Comparison of ENCODE assay signal across 1 cellular context in genomic region chr17:73278465-73279453, GRCh38.
TF ChIP-seq lines count a peak whose summit lies in the region.

No MANE protein-coding gene starts in this region.

TF ChIP-seq in HepG2, 621 proteins besides CTCF, POLR2A, EP300 and RAD21 (continued from another document):
- TF ChIP-seq KAT2B (IDR thresholded peaks at IDR 0.05; ENCODE audit: borderline replicate concordance, low read depth, low read length) (no peak), CHD4 (IDR thresholded peaks at IDR 0.05; ENCODE audit: borderline replicate concordance, low read length) (peak; percentile 96), ZNF724P (CRISPR knock-in tag; IDR thresholded peaks at IDR 0.05; ENCODE audit: borderline replicate concordance) (no peak), ZNF670 (CRISPR knock-in tag; IDR thresholded peaks at IDR 0.05; ENCODE audit: borderline replicate concordance) (no peak), FOXK1 (CRISPR knock-in tag; IDR thresholded peaks at IDR 0.05; ENCODE audit: borderline replicate concordance, low read depth) (no peak; the same call in 1 of the 2 replicates), ZFY (CRISPR knock-in tag; IDR thresholded peaks at IDR 0.05) (0 out of 2 replicates have a peak, but pooled peaks have one; percentile 5), JARID2 (CRISPR knock-in tag; IDR thresholded peaks at IDR 0.05; ENCODE audit: insufficient replicate concordance) (no peak), ZNF292 (CRISPR knock-in tag; IDR thresholded peaks at IDR 0.05; ENCODE audit: borderline replicate concordance, low read depth) (no peak), ZNF720 (CRISPR knock-in tag; IDR thresholded peaks at IDR 0.05) (no peak), ZNF382 (CRISPR knock-in tag; IDR thresholded peaks at IDR 0.05; ENCODE audit: borderline replicate concordance) (no peak), NFE2L1 (CRISPR knock-in tag; IDR thresholded peaks at IDR 0.05; ENCODE audit: borderline replicate concordance) (no peak), CSRNP1 (CRISPR knock-in tag; IDR thresholded peaks at IDR 0.05) (peak; percentile 64; the same call in 1 of the 2 replicates), ZNF572 (CRISPR knock-in tag; IDR thresholded peaks at IDR 0.05) (peak; percentile 94; the same call in 1 of the 2 replicates)
- TF ChIP-seq, protein P1, sequence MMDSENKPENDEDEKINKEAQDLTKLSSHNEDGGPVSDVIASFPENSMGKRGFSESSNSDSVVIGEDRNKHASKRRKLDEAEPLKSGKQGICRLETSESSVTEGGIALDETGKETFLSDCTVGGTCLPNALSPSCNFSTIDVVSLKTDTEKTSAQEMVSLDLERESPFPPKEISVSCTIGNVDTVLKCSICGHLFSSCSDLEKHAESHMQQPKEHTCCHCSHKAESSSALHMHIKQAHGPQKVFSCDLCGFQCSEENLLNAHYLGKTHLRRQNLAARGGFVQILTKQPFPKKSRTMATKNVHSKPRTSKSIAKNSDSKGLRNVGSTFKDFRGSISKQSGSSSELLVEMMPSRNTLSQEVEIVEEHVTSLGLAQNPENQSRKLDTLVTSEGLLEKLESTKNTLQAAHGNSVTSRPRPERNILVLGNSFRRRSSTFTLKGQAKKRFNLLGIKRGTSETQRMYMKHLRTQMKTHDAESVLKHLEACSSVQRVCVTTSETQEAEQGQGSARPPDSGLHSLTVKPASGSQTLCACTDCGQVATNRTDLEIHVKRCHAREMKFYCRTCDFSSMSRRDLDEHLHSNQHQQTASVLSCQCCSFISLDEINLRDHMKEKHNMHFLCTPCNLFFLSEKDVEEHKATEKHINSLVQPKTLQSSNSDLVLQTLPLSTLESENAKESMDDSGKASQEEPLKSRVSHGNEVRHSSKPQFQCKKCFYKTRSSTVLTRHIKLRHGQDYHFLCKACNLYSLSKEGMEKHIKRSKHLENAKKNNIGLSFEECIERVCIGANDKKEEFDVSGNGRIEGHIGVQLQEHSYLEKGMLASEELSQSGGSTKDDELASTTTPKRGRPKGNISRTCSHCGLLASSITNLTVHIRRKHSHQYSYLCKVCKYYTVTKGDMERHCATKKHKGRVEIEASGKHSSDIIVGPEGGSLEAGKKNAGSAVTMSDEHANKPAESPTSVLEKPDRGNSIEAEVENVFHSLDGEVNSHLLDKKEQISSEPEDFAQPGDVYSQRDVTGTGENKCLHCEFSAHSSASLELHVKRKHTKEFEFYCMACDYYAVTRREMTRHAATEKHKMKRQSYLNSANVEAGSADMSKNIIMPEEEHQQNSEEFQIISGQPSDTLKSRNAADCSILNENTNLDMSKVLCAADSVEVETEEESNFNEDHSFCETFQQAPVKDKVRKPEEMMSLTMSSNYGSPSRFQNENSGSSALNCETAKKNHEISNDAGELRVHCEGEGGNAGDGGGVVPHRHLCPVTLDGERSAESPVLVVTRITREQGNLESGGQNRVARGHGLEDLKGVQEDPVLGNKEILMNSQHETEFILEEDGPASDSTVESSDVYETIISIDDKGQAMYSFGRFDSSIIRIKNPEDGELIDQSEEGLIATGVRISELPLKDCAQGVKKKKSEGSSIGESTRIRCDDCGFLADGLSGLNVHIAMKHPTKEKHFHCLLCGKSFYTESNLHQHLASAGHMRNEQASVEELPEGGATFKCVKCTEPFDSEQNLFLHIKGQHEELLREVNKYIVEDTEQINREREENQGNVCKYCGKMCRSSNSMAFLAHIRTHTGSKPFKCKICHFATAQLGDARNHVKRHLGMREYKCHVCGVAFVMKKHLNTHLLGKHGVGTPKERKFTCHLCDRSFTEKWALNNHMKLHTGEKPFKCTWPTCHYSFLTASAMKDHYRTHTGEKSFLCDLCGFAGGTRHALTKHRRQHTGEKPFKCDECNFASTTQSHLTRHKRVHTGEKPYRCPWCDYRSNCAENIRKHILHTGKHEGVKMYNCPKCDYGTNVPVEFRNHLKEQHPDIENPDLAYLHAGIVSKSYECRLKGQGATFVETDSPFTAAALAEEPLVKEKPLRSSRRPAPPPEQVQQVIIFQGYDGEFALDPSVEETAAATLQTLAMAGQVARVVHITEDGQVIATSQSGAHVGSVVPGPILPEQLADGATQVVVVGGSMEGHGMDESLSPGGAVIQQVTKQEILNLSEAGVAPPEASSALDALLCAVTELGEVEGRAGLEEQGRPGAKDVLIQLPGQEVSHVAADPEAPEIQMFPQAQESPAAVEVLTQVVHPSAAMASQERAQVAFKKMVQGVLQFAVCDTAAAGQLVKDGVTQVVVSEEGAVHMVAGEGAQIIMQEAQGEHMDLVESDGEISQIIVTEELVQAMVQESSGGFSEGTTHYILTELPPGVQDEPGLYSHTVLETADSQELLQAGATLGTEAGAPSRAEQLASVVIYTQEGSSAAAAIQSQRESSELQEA (CRISPR knock-in tag; IDR thresholded peaks at IDR 0.05; ENCODE audit: not compliant biosample characterization) = no peak
- TF ChIP-seq, protein P2, sequence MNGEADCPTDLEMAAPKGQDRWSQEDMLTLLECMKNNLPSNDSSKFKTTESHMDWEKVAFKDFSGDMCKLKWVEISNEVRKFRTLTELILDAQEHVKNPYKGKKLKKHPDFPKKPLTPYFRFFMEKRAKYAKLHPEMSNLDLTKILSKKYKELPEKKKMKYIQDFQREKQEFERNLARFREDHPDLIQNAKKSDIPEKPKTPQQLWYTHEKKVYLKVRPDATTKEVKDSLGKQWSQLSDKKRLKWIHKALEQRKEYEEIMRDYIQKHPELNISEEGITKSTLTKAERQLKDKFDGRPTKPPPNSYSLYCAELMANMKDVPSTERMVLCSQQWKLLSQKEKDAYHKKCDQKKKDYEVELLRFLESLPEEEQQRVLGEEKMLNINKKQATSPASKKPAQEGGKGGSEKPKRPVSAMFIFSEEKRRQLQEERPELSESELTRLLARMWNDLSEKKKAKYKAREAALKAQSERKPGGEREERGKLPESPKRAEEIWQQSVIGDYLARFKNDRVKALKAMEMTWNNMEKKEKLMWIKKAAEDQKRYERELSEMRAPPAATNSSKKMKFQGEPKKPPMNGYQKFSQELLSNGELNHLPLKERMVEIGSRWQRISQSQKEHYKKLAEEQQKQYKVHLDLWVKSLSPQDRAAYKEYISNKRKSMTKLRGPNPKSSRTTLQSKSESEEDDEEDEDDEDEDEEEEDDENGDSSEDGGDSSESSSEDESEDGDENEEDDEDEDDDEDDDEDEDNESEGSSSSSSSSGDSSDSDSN (CRISPR knock-in tag; IDR thresholded peaks at IDR 0.05) = no peak
